Comparison of ENCODE assay signal across 8 cellular contexts in the genomic region with DNA sequence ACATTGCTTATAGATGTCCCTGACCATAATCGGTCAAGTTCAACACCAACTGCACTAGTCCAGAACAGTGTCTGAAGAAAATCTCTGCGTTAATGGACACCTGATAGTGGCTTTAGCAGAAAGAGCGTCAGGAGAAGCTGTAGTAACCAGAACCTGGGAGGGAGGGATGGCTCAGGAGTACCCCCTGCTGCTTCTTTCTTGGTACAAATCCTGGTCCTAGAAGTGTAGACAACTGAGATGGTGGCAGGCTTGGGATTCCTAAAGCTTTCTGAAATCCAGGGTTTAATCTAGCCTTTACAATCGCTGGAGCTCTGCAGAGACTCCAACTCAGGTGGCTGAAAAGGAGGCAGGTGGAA. TPM values are rescaled to one million over a fixed set of nuclear protein-coding genes. Genes with fewer than 3 reads are reported as not detected.
DNase-seq lines count a peak whose midpoint lies in the region; ATAC-seq and TF ChIP-seq lines count a peak whose summit lies in the region.

No MANE protein-coding gene starts in this region.

- peak overlapping the region; percentile 78 for H3K4me3 Mint-ChIP-seq in stimulated activated effector memory CD8-positive, alpha-beta T cell treated with anti-CD3 and anti-CD28 coated beads, Interleukin-12 subunit alpha, Interleukin-12 subunit beta, amount 100 ng/mL, for 72 hours

- no peaks in the 10 kb centered on the region for H3K9me3 Mint-ChIP-seq in stimulated activated effector memory CD8-positive, alpha-beta T cell treated with anti-CD3 and anti-CD28 coated beads, Interleukin-12 subunit alpha, Interleukin-12 subunit beta, amount 100 ng/mL, for 72 hours

- CTCF ChIA-PET in RWPE1 (lab: Yijun Ruan, JAX), result interaction anchor here (0.6 to 0.9 kb wide), 3 partner anchors 56 to 414 kb away, joined by 3 read pairs; no protein-coding TSS in a partner anchor

- peaks cover 83% of the 10 kb centered on the region for H3K4me1 Mint-ChIP-seq in stimulated activated effector memory CD8-positive, alpha-beta T cell treated with anti-CD3 and anti-CD28 coated beads, Interleukin-12 subunit alpha, Interleukin-12 subunit beta, amount 100 ng/mL, for 72 hours

- no peak for ATAC-seq in stimulated activated effector memory CD8-positive, alpha-beta T cell treated with anti-CD3 and anti-CD28 coated beads, Interleukin-12 subunit alpha, Interleukin-12 subunit beta, amount 100 ng/mL, for 72 hours

- H3K27me3 ChIP-seq in H7 (ENCODE audit: control insufficient read depth, insufficient read depth, low read length), result no peaks in the 10 kb centered on the region

- peak overlapping the region; percentile 95 for H3K27ac Mint-ChIP-seq in stimulated activated effector memory CD8-positive, alpha-beta T cell treated with anti-CD3 and anti-CD28 coated beads, Interleukin-12 subunit alpha, Interleukin-12 subunit beta, amount 100 ng/mL, for 72 hours

- peak; percentile 59 for DNase-seq in DMS53 (lab: John Stamatoyannopoulos, UW)
- DNase-seq in DMS53 treated with DMSO at 0.1 percent for 48 hours (lab: John Stamatoyannopoulos, UW; ENCODE audit: unreplicated experiment), result no peak
- DNase-seq in RWPE1 (ENCODE audit: low spot score), result no peak
- DNase-seq in fibroblast of villous mesenchyme (ENCODE audit: low read depth), result no peak
- DNase-seq in stimulated activated effector memory CD8-positive, alpha-beta T cell treated with anti-CD3 and anti-CD28 coated beads, Interleukin-12 subunit alpha, Interleukin-12 subunit beta, amount 100 ng/mL, for 72 hours (ENCODE audit: low spot score in 2 of 2), result no peak
- no peak for DNase-seq in H7
- DNase-seq in NCI-H2107 treated with DMSO at 0.1 percent for 48 hours (lab: John Stamatoyannopoulos, UW; ENCODE audit: unreplicated experiment), result no peak
- no peak for DNase-seq in effector CD8-positive, alpha-beta T cell (lab: John Stamatoyannopoulos, UW)

- H3K27ac ChIP-seq in RWPE1, result peak overlapping the region; percentile 94

- H3K4me3 ChIP-seq in fibroblast of villous mesenchyme (ENCODE audit: low read depth, low read length), result no peak overlapping the region
- no peak overlapping the region for H3K4me3 ChIP-seq in H7 (ENCODE audit: insufficient read depth, low read depth, low read length)

- TF ChIP-seq CTCF in RWPE1 (conservative IDR thresholded peaks at IDR 0.05; ENCODE audit: low read depth) (no peak), fibroblast of villous mesenchyme (IDR thresholded peaks at IDR 0.05; ENCODE audit: insufficient read depth, low read depth, low read length) (peak; percentile 33)

- POLR2A ChIA-PET in RWPE1 (lab: Yijun Ruan, JAX; ENCODE audit: low non-redundant PET), result interaction anchor here (0.7 kb wide), 1 partner anchor 72 kb away, joined by 3 read pairs; no protein-coding TSS in a partner anchor

- peaks cover 92% of the 10 kb centered on the region for H3K36me3 Mint-ChIP-seq in stimulated activated effector memory CD8-positive, alpha-beta T cell treated with anti-CD3 and anti-CD28 coated beads, Interleukin-12 subunit alpha, Interleukin-12 subunit beta, amount 100 ng/mL, for 72 hours

- H3K36me3 ChIP-seq in H7 (replicated peaks; ENCODE audit: control insufficient read depth, insufficient read depth, low read length), result no peaks in the 10 kb centered on the region

RNA-seq across cellular contexts. Expression of a gene that starts 5.4 kb away (rescaled TPM):
- 1.6 and 1.7 TPM in 2 replicates for total RNA-seq in fibroblast of villous mesenchyme
- 1.6 TPM in 2 replicates for total RNA-seq in H7 (2014; rRNA removed; shearing (Covaris generic))

RNA-seq across cellular contexts. Expression of a gene that starts 49.5 kb away (rescaled TPM):
- total RNA-seq in fibroblast of villous mesenchyme, result under 0.01 TPM in 1 of 2 replicates, not detected in the other
- total RNA-seq in H7 (2014; rRNA removed; shearing (Covaris generic)), result 0.24 TPM in 1 of 2 replicates, not detected in the other
